8 cellular contexts compared by ENCODE assay signal in genomic region chr6:20404641-20405032, GRCh38. TPM values are rescaled to one million over a fixed set of nuclear protein-coding genes. Genes with fewer than 3 reads are reported as not detected.
DNase-seq lines count a peak whose midpoint lies in the region; ATAC-seq and TF ChIP-seq lines count a peak whose summit lies in the region.

No MANE protein-coding gene starts in this region.

- peak overlapping the region; percentile 97 for H3K4me3 Mint-ChIP-seq in HFFc6

- no peaks in the 10 kb centered on the region for H3K27me3 Mint-ChIP-seq in HFFc6 (ENCODE audit: insufficient read depth)

- DNase-seq in HFFc6: peak; percentile 74
- peak; percentile 70 for DNase-seq in NCI-H1092 treated with DMSO at 0.1 percent for 48 hours (lab: John Stamatoyannopoulos, UW)
- DNase-seq in SW 1271 (lab: John Stamatoyannopoulos, UW): peak; percentile 33 to 86
- peak; percentile 31 to 76 (median 46) for DNase-seq in adrenal gland
- peak; percentile 37 for DNase-seq in iPS-NIHi11 (ENCODE audit: low spot score)
- peak; percentile 63 to 73 for DNase-seq in stimulated activated CD4-positive, alpha-beta T cell treated with anti-CD3 and anti-CD28 coated beads, Interleukin-2, amount 100 ng/mL, for 24 hours

- H3K9me3 Mint-ChIP-seq in HFFc6: no peaks in the 10 kb centered on the region

- peaks cover 15% of the 10 kb centered on the region for H3K36me3 Mint-ChIP-seq in HFFc6 (ENCODE audit: low read depth)

- H3K27ac Mint-ChIP-seq in HFFc6: peak overlapping the region; percentile 91

- no peaks in the 10 kb centered on the region for H3K9me3 ChIP-seq in adrenal gland (replicated peaks in 1 of 3)

- no peaks in the 10 kb centered on the region for H3K27me3 ChIP-seq in adrenal gland

- H3K27ac ChIP-seq in adrenal gland: peak overlapping the region in 4 of 5 donors; percentile 83 to 96 (median 85)

- H3K4me1 Mint-ChIP-seq in HFFc6 (ENCODE audit: low read depth): peaks cover 42% of the 10 kb centered on the region

- TF ChIP-seq CTCF in HFFc6 (IDR thresholded peaks at IDR 0.05): peak; percentile 77
- TF ChIP-seq CTCF in adrenal gland (IDR thresholded peaks at IDR 0.05): peak in 5 of 6 experiments; percentile 28 to 50 (median 35)

- intact Hi-C loops in adrenal gland (cut with DNase I): no loop called here

- peaks cover 0 to 6% of the 10 kb centered on the region in 2 donors for H3K4me1 ChIP-seq in adrenal gland (replicated peaks in 1 of 2)

- no peak for TF ChIP-seq POLR2A in adrenal gland (IDR thresholded peaks at IDR 0.05)

- 1 to 3% (median 2%) methylated on average over 6 of the region's 6 CpGs for WGBS in adrenal gland, 4 donors

- H3K4me3 ChIP-seq in GM08714 (ENCODE audit: low read length): peak overlapping the region; percentile 93
- peak overlapping the region in 2 of 4 donors; percentile 51 to 97 for H3K4me3 ChIP-seq in adrenal gland

- no peak for ATAC-seq in HG02970 (IDR thresholded peaks at IDR 0.05; ENCODE audit: low FRiP score, unreplicated experiment)

- no peaks in the 10 kb centered on the region for H3K36me3 ChIP-seq in adrenal gland (replicated peaks in 1 of 2)

RNA-seq across cellular contexts. Expression of gene E2F3, which starts 3.0 kb away (rescaled TPM):
- 10 to 100 TPM; 16.3 to 18.5 (median 17.3) TPM for total RNA-seq in HFFc6 (2021; fragmentation: NEBNext Ultra II Directional; extraction: Animal tissue kit (Norgen Biotek cat#: 25700))
- total RNA-seq in adrenal gland: 10 to 100 TPM in 3 of 8 donors, 1 to 10 TPM in 5; 5.2 to 12.0 (median 8.6) TPM
- polyA plus RNA-seq in adrenal gland: 10 to 100 TPM in 1 of 3 donors, 1 to 10 TPM in 2; 6.0 to 11.1 (median 6.6) TPM
